Comparison of ENCODE assay signal across 8 cellular contexts in the genomic region with DNA sequence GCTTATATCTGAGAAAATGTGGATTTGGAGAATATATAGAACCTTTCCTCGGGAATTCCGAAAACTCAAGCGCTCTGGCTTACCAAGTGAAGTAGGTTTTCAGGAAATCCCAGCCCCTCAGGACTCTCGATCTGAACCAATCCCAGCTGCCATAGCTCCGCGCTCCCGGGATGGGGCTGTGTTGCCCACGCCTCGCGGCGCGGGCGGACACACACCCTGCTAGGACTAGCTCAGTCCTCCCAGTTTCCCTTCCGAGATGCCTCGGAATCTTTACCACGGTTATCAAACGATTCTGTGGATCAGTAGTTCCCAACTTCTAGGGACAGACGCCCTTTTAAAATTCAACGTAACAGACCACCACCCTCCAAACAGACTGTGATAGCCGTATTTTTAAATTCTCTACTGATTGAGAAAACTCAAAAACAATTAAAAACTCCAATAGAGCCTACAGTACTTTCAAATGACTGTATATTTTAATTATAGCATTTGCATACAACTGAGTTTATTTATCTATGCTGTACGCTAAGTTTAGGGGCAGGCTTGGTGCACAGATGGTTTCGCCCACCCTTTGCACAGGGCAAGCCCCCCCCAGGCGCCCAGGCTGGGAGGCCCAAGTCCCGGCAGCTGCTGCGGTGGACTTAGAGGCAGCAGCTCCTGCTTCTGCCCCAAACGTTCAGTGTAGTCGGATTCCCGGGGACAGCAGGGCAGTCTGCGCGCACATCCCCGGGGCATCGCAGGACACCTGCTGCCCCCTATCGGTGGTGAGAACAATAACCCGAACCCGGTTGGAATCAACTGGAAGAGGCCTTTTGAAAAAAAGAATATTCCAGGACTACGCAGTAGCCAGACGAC. TPM values are rescaled to one million over a fixed set of nuclear protein-coding genes. Genes with fewer than 3 reads are reported as not detected.
A peak's percentile ranks its signal among the peaks of the same experiment; 100 is the strongest.
DNase-seq lines count a peak whose midpoint lies in the region; ATAC-seq, FAIRE-seq and TF ChIP-seq lines count a peak whose summit lies in the region.

No MANE protein-coding gene starts in this region.

- H3K9me3 Mint-ChIP-seq in activated naive CD4-positive, alpha-beta T cell treated with anti-CD3 and anti-CD28 coated beads, Interleukin-2, amount 10 ng/mL, durations not matched to agents 7 days and 5 days, result no peaks in the 10 kb centered on the region

- CTCF ChIA-PET in activated naive CD4-positive, alpha-beta T cell treated with anti-CD3 and anti-CD28 coated beads, Interleukin-2, amount 10 ng/mL, durations not matched to agents 7 days and 5 days (lab: Charles Lee), result interaction anchor here (0.8 to 7.0 kb wide), 12 partner anchors 9 to 194 kb away, joined by 3 to 49 read pairs (median 4); no protein-coding TSS in a partner anchor

- no peak overlapping the region for H3K4me3 ChIP-seq in RWPE2 (ENCODE audit: severe bottlenecking)
- peak overlapping the region in 1 of 2 experiments; percentile 77 for H3K4me3 ChIP-seq in neutrophil (ENCODE audit: low read depth in 1 of 2, low read length in 1 of 2)
- peak overlapping the region; percentile 74 for H3K4me3 ChIP-seq in thymus (ENCODE audit: low read length)

- peak; percentile 43 for ATAC-seq in GM21515 (IDR thresholded peaks at IDR 0.05; ENCODE audit: unreplicated experiment)
- ATAC-seq in RWPE2 (ENCODE audit: low read depth), result peak; percentile 40

- DNase-seq in DMS53 (lab: John Stamatoyannopoulos, UW), result peak; percentile 92
- DNase-seq in HTR-8/SVneo (ENCODE audit: insufficient read length, low spot score), result peak; percentile 89
- no peak for DNase-seq in RWPE2 (ENCODE audit: low spot score)
- peak; percentile 62 for DNase-seq in activated naive CD4-positive, alpha-beta T cell treated with anti-CD3 and anti-CD28 coated beads, Interleukin-2, amount 10 ng/mL, durations not matched to agents 7 days and 5 days
- DNase-seq in germinal center (ENCODE audit: low spot score), result peak; percentile 81

- no peaks in the 10 kb centered on the region for H3K9me3 ChIP-seq in RWPE2 (ENCODE audit: severe bottlenecking)
- no peaks in the 10 kb centered on the region for H3K9me3 ChIP-seq in neutrophil
- no peaks in the 10 kb centered on the region for H3K9me3 ChIP-seq in thymus (ENCODE audit: control insufficient read depth)

- H3K4me1 ChIP-seq in RWPE2 (ENCODE audit: insufficient read depth, poor library complexity, severe bottlenecking) (peaks cover 5% of the 10 kb centered on the region), neutrophil (ENCODE audit: control insufficient read depth in 1 of 2, insufficient read depth in 1 of 2, low read depth in 1 of 2, low read length in 1 of 2) (peaks cover 21 to 25% of the 10 kb centered on the region in 2 experiments), thymus (ENCODE audit: control insufficient read depth, insufficient read depth, low read length) (peaks cover 6% of the 10 kb centered on the region)

- no peaks in the 10 kb centered on the region for H3K36me3 Mint-ChIP-seq in activated naive CD4-positive, alpha-beta T cell treated with anti-CD3 and anti-CD28 coated beads, Interleukin-2, amount 10 ng/mL, durations not matched to agents 7 days and 5 days

- WGBS in thymus, result 35% methylated on average over 37 of the region's 37 CpGs

- H3K36me3 ChIP-seq in RWPE2 (ENCODE audit: low read depth) (no peaks in the 10 kb centered on the region), neutrophil (no peaks in the 10 kb centered on the region), thymus (ENCODE audit: control insufficient read depth, insufficient read depth) (no peaks in the 10 kb centered on the region)

- H3K4me3 Mint-ChIP-seq in activated naive CD4-positive, alpha-beta T cell treated with anti-CD3 and anti-CD28 coated beads, Interleukin-2, amount 10 ng/mL, durations not matched to agents 7 days and 5 days, result peak overlapping the region; percentile 73

- peaks cover 54% of the 10 kb centered on the region for H3K27me3 Mint-ChIP-seq in activated naive CD4-positive, alpha-beta T cell treated with anti-CD3 and anti-CD28 coated beads, Interleukin-2, amount 10 ng/mL, durations not matched to agents 7 days and 5 days

- TF ChIP-seq CTCF in RWPE2 (IDR thresholded peaks at IDR 0.05; ENCODE audit: poor library complexity, severe bottlenecking), result peak; percentile 85
- TF ChIP-seq CTCF in neutrophil (IDR thresholded peaks at IDR 0.05), result peak; percentile 46

- peak overlapping the region; percentile 16 for H3K27ac Mint-ChIP-seq in activated naive CD4-positive, alpha-beta T cell treated with anti-CD3 and anti-CD28 coated beads, Interleukin-2, amount 10 ng/mL, durations not matched to agents 7 days and 5 days

- H3K27ac ChIP-seq in RWPE2 (ENCODE audit: poor library complexity, severe bottlenecking), result no peak overlapping the region
- no peak overlapping the region for H3K27ac ChIP-seq in neutrophil
- no peak overlapping the region for H3K27ac ChIP-seq in thymus (ENCODE audit: low read depth)

- no peaks in the 10 kb centered on the region for H3K27me3 ChIP-seq in RWPE2 (ENCODE audit: insufficient read depth, poor library complexity, severe bottlenecking)
- H3K27me3 ChIP-seq in neutrophil, result peaks cover 74% of the 10 kb centered on the region
- no peaks in the 10 kb centered on the region for H3K27me3 ChIP-seq in thymus (ENCODE audit: control insufficient read depth, insufficient read depth)

- peaks cover 19% of the 10 kb centered on the region for H3K4me1 Mint-ChIP-seq in activated naive CD4-positive, alpha-beta T cell treated with anti-CD3 and anti-CD28 coated beads, Interleukin-2, amount 10 ng/mL, durations not matched to agents 7 days and 5 days

- peak; percentile 84 for FAIRE-seq in HTR-8/SVneo (lab: Jason Lieb, UNC)

RNA-seq across cellular contexts. Expression of a gene that starts 52.3 kb away (rescaled TPM):
- polyA plus RNA-seq in thymus, result not detected
